25 cellular contexts compared by ENCODE assay signal in the genomic region with DNA sequence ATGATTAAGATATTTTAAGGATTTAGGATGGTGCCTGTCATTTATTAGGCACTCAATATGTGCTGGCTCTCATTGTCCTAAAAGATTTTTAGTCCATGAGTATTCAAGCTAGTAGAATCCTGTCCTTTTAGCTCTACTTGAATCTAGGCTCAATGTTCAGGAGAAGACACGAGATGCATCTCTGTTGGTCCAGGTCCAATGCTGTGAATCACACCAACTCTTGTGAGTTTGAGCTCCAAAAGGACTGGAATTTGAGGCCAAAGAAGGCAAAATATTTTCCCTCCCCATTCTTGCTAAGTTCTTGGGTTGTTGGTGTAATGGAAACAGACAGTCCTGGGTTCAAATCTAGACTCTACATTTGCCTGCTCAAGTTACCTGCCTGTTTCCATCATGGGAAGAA. TPM values are rescaled to one million over a fixed set of nuclear protein-coding genes. Genes with fewer than 3 reads are reported as not detected.
DNase-seq lines count a peak whose midpoint lies in the region; ATAC-seq, FAIRE-seq and TF ChIP-seq lines count a peak whose summit lies in the region.
"Had no signal": no experiment of that assay in that cellular context is flagged by ENCODE, and none has a peak within 500 bp of the region (broad histone marks: within the 10 kb centered on the region; RNA-seq: fewer than 3 reads in every experiment).

No MANE protein-coding gene starts in this region.

- H3K4me2 ChIP-seq in SK-N-SH, result no peak overlapping the region
- H3K4me2 ChIP-seq: PC-9 had no signal

- H3K27ac ChIP-seq in SK-N-SH (ENCODE audit: low read depth in 2 of 2, low read length in 1 of 2) (no peak overlapping the region), tibial nerve (peak overlapping the region; percentile 76 to 95 (median 90))
- H3K27ac ChIP-seq: 22Rv1, PC-9, spleen, WERI-Rb-1 had no signal

- H3K4me3 ChIP-seq in SK-N-SH (ENCODE audit: low read depth in 2 of 2, low read length in 1 of 2) (no peak overlapping the region), tibial nerve (no peak overlapping the region)
- H3K4me3 ChIP-seq: mucosa of descending colon, ovary, PC-9, spleen had no signal

- no peaks in the 10 kb centered on the region for H3K9me3 Mint-ChIP-seq in brain

- no peak overlapping the region for H3K27ac Mint-ChIP-seq in brain

- TF ChIP-seq RAD21 in SK-N-SH (IDR thresholded peaks at IDR 0.05; ENCODE audit: low read length), result no peak

- H3K9ac ChIP-seq in SK-N-SH, result no peak overlapping the region

- 71% methylated on average over 1 of the region's 1 CpG for WGBS in SK-N-SH (ENCODE audit: low lambda C conversion rate)
- 71 to 74% methylated on average over 1 of the region's 1 CpG for WGBS in tibial nerve, 2 donors

- H3K4me1 ChIP-seq in SK-N-SH (ENCODE audit: control insufficient read depth in 1 of 2, insufficient read depth in 2 of 2, low read depth in 1 of 2, low read length in 1 of 2), result peaks cover 3 to 10% of the 10 kb centered on the region in 2 experiments; a peak in 2 of 4 replicates
- peaks cover 0 to 80% (median 33%) of the 10 kb centered on the region in 4 donors for H3K4me1 ChIP-seq in tibial nerve

- no peak for ATAC-seq in SK-N-SH treated with all-trans-retinoic acid at 6 μM for 48 hours

- H4K20me1 ChIP-seq in SK-N-SH (ENCODE audit: insufficient read depth), result no peaks in the 10 kb centered on the region

- DNase-seq in SK-N-SH (no peak), hepatic stellate cell (ENCODE audit: low spot score) (peak; percentile 64), tibial nerve (ENCODE audit: low spot score in 2 of 2) (peak in 1 of 2 donors; percentile 73), SIG-M5 (lab: John Stamatoyannopoulos, UW) (no peak), urothelium cell line (ENCODE audit: low spot score) (no peak)
- DNase-seq in activated CD4-positive, CD25-positive, alpha-beta regulatory T cell treated with anti-CD3 and anti-CD28 coated beads, Interleukin-2, amount 50 U/mL, for 72 hours, result no peak
- DNase-seq: activated CD8-positive, alpha-beta memory T cell treated with anti-CD3 and anti-CD28 coated beads for 24 hours; activated effector memory CD4-positive, alpha-beta T cell treated with anti-CD3 and anti-CD28 coated beads, Interleukin-2, amount 50 U/mL, for 16 hours; COR-L47; effector memory CD4-positive, alpha-beta T cell; GDM1; NCI-H187 treated with DMSO at 0.1 percent for 48 hours; NCI-H510A; PC-9; spleen; stimulated activated naive CD4-positive, alpha-beta T cell treated with Interleukin-2 at 50 U/mL for 16 hours; WERI-Rb-1 had no signal

- H3K9me2 ChIP-seq in SK-N-SH, result no peaks in the 10 kb centered on the region

- no peak for FAIRE-seq in urothelium cell line (lab: Jason Lieb, UNC)
- FAIRE-seq: GM19239 had no signal

- TF ChIP-seq POLR2A in tibial nerve (IDR thresholded peaks at IDR 0.05), result no peak

- no peaks in the 10 kb centered on the region for H3K79me2 ChIP-seq in SK-N-SH (ENCODE audit: insufficient read depth)

- peaks cover 11% of the 10 kb centered on the region for H3K4me1 Mint-ChIP-seq in brain

- H3K4me3 Mint-ChIP-seq in brain, result peak overlapping the region in 4 of 5 experiments; percentile 77 to 82 (median 80)

- no peaks in the 10 kb centered on the region for H3F3A ChIP-seq in SK-N-SH (replicated peaks; ENCODE audit: insufficient read depth)

- no peak overlapping the region for H2AFZ ChIP-seq in SK-N-SH (ENCODE audit: low read depth)
- H2AFZ ChIP-seq: PC-9 had no signal

- H3K36me3 ChIP-seq in SK-N-SH (replicated peaks in 1 of 2; ENCODE audit: control insufficient read depth in 1 of 2, insufficient read depth in 2 of 2, low read length in 1 of 2) (no peaks in the 10 kb centered on the region), tibial nerve (no peaks in the 10 kb centered on the region)
- H3K36me3 ChIP-seq: ovary, spleen, WERI-Rb-1 had no signal

- POLR2A ChIA-PET in SK-N-SH (lab: Yijun Ruan, JAX), result no interaction called here

- H3K27me3 Mint-ChIP-seq in brain, result peaks cover 68% of the 10 kb centered on the region

- TF ChIP-seq CTCF in SK-N-SH (IDR thresholded peaks at IDR 0.05) (no peak), brain (conservative IDR thresholded peaks at IDR 0.05) (no peak), tibial nerve (IDR thresholded peaks at IDR 0.05) (no peak)

- no peaks in the 10 kb centered on the region for H3K36me3 Mint-ChIP-seq in brain

- no peaks in the 10 kb centered on the region for H3K9me3 ChIP-seq in SK-N-SH
- H3K9me3 ChIP-seq in tibial nerve, result no peaks in the 10 kb centered on the region
- H3K9me3 ChIP-seq: mucosa of descending colon, ovary, spleen had no signal

- TF ChIP-seq EP300 in SK-N-SH (IDR thresholded peaks at IDR 0.05; ENCODE audit: borderline replicate concordance in 1 of 2, low read depth in 1 of 2, low read length in 1 of 2) (no peak), tibial nerve (IDR thresholded peaks at IDR 0.05) (peak in 1 of 2 donors; percentile 48)

- CTCF ChIA-PET in SK-N-SH (lab: Yijun Ruan, JAX), result interaction anchor here (1.1 to 2.4 kb wide), 3 partner anchors 9 to 122 kb away, joined by 3 to 11 read pairs (median 4); no protein-coding TSS in a partner anchor

- no peaks in the 10 kb centered on the region for H3K27me3 ChIP-seq in SK-N-SH (ENCODE audit: insufficient read depth)
- H3K27me3 ChIP-seq in tibial nerve, result peaks cover 0 to 14% of the 10 kb centered on the region in 2 donors
- H3K27me3 ChIP-seq: ovary had no signal

TF ChIP-seq in SK-N-SH, 30 proteins besides CTCF, POLR2A, EP300 and RAD21:
- TF ChIP-seq RXRA (IDR thresholded peaks at IDR 0.05; ENCODE audit: borderline replicate concordance, low read depth) (no peak), NFIC (IDR thresholded peaks at IDR 0.05; ENCODE audit: borderline replicate concordance) (0 out of 2 replicates have a peak, but pooled peaks have one; percentile 7), TAF1 (IDR thresholded peaks at IDR 0.05; ENCODE audit: borderline replicate concordance, low read depth, low read length) (no peak)

TF ChIP-seq in SK-N-SH treated with all-trans-retinoic acid at 6 μM for 48 hours, 23 proteins besides CTCF, POLR2A, EP300 and RAD21:
- TF ChIP-seq ZNF70 (CRISPR knock-in tag; IDR thresholded peaks at IDR 0.05) (no peak), ARNTL (CRISPR knock-in tag; IDR thresholded peaks at IDR 0.05; ENCODE audit: borderline replicate concordance, low read depth) (no peak), BACH2 (CRISPR knock-in tag; IDR thresholded peaks at IDR 0.05; ENCODE audit: borderline replicate concordance) (no peak), RARB (CRISPR knock-in tag; IDR thresholded peaks at IDR 0.05) (no peak), ZNF565 (CRISPR knock-in tag; conservative IDR thresholded peaks at IDR 0.05; ENCODE audit: low read depth) (no peak), SNAI2 (CRISPR knock-in tag; IDR thresholded peaks at IDR 0.05) (no peak), OSR1 (CRISPR knock-in tag; IDR thresholded peaks at IDR 0.05) (no peak), ZFP30 (CRISPR knock-in tag; IDR thresholded peaks at IDR 0.05) (no peak), TCF4 (CRISPR knock-in tag; IDR thresholded peaks at IDR 0.05; ENCODE audit: borderline replicate concordance) (no peak)
- TF ChIP-seq, protein P1, sequence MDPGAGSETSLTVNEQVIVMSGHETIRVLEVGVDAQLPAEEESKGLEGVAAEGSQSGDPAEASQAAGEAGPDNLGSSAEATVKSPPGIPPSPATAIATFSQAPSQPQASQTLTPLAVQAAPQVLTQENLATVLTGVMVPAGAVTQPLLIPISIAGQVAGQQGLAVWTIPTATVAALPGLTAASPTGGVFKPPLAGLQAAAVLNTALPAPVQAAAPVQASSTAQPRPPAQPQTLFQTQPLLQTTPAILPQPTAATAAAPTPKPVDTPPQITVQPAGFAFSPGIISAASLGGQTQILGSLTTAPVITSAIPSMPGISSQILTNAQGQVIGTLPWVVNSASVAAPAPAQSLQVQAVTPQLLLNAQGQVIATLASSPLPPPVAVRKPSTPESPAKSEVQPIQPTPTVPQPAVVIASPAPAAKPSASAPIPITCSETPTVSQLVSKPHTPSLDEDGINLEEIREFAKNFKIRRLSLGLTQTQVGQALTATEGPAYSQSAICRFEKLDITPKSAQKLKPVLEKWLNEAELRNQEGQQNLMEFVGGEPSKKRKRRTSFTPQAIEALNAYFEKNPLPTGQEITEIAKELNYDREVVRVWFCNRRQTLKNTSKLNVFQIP (CRISPR knock-in tag; IDR thresholded peaks at IDR 0.05; ENCODE audit: borderline replicate concordance, low read depth), result no peak

RNA-seq across cellular contexts. Expression of a gene that starts 1.4 kb away (rescaled TPM):
- polyA plus RNA-seq in SK-N-SH (2012; rRNA removed), result 2.0 and 2.9 TPM in 2 replicates
- polyA plus RNA-seq in SK-N-SH (2012; cell fraction: cytosol; rRNA removed), result 1.2 and 2.7 TPM in 2 replicates
- 6.3 TPM in 2 replicates for polyA plus RNA-seq in SK-N-SH (2012; cell fraction: nucleus; rRNA removed)
- polyA plus RNA-seq in brain (ENCODE audit: insufficient read depth, low read depth, low replicate concordance), result 3.6 TPM
- total RNA-seq in tibial nerve, result 1,000 to 10,000 TPM in 1 of 4 donors, 100 to 1,000 TPM in 3; 209 to 1,182 (median 700) TPM
- total RNA-seq: HT-29, kidney epithelial cell, PC-9 had no signal

Comparison
In these comparisons a context has a peak if more than half of its experiments do, and no peak if none do; other contexts are left out.
1. H3K27ac ChIP-seq: peak in tibial nerve (4 of 4); none in SK-N-SH (0 of 2).